Comparison of ENCODE assay signal across 13 cellular contexts in the genomic region with DNA sequence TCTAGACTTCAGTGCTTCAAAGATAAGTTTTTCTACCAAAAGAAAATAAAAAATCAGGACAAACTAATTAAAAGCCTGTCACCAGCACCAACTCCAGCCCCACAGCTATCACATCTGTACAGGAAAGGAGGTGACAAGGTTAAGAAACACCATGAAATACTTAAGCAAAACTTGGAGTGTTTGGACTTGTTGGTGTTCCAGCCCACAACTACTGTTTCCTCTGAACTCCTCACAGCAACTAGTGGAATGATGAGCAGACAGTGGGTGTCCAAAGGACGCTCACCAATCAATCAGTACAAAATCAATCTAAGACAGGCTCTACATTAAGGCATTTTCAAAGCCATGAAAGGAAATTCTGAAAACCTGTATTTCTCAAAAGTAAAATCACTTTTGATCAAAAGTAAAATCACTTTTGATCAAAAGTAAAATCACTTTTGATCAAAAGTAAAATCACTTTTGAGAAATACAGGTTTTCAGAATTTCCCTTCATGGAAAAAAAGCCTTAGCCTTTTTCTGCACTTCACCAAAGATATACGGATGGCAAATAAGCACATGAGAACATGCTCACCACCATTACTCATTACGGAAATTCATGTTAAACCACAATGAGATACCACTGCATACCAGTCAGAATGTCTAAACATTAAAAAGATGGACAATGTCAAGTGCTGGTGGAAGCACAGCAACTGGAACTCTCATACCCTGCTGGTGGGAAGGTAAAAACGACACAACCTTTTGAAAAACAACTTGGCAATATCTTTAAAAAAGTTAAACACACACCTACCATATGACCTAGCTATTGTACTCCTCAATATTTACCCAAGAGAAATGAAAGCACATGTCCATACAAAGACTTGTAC.
A peak's percentile ranks its signal among the peaks of the same experiment; 100 is the strongest.
DNase-seq lines count a peak whose midpoint lies in the region; ATAC-seq and TF ChIP-seq lines count a peak whose summit lies in the region.
"Had no signal": no experiment of that assay in that cellular context is flagged by ENCODE, and none has a peak within 500 bp of the region (broad histone marks: within the 10 kb centered on the region; RNA-seq: fewer than 3 reads in every experiment).

No MANE protein-coding gene starts in this region.

- no peak overlapping the region for H3K23ac ChIP-seq in mesenchymal stem cell (ENCODE audit: low read length in 2 of 2)

- 6% methylated on average over 4 of the region's 4 CpGs for WGBS in mesenchymal stem cell

- no peak overlapping the region for H3K14ac ChIP-seq in mesenchymal stem cell (ENCODE audit: low read length in 2 of 2)

- H3K27ac ChIP-seq in mesenchymal stem cell (ENCODE audit: low read length, poor library complexity, severe bottlenecking) (peak overlapping the region; percentile 78), colonic mucosa (no peak overlapping the region)

- TF ChIP-seq CTCF in colonic mucosa (IDR thresholded peaks at IDR 0.05): no peak

- H3K79me1 ChIP-seq in mesenchymal stem cell (replicated peaks; ENCODE audit: low read length, poor library complexity, severe bottlenecking): peaks cover 47% of the 10 kb centered on the region

- no peak overlapping the region for H3K9ac ChIP-seq in mesenchymal stem cell (ENCODE audit: low read length)
- no peak overlapping the region for H3K9ac ChIP-seq in colonic mucosa (ENCODE audit: low read depth in 2 of 2, low read length in 2 of 2)

- no peak overlapping the region for H2AK5ac ChIP-seq in mesenchymal stem cell (ENCODE audit: low read length, severe bottlenecking)

- H3K4ac ChIP-seq in mesenchymal stem cell (ENCODE audit: low read depth in 1 of 2, low read length in 2 of 2): no peak overlapping the region

- no peak overlapping the region for H4K91ac ChIP-seq in mesenchymal stem cell (ENCODE audit: low read length)

- no peak overlapping the region for H4K8ac ChIP-seq in mesenchymal stem cell (ENCODE audit: low read length)

- H2BK120ac ChIP-seq in mesenchymal stem cell (ENCODE audit: low read depth, low read length): no peak overlapping the region

- H3K4me2 ChIP-seq in mesenchymal stem cell (ENCODE audit: low read length, poor library complexity, severe bottlenecking): no peak overlapping the region

- H3K36me3 ChIP-seq in mesenchymal stem cell (ENCODE audit: control insufficient read depth in 1 of 2, insufficient read depth in 2 of 2, low read depth in 1 of 2, low read length in 2 of 2) (peaks cover 6 to 14% of the 10 kb centered on the region in 2 experiments), colonic mucosa (no peaks in the 10 kb centered on the region)

- peak; percentile 96 for DNase-seq in ELR (ENCODE audit: low read depth)
- peak; percentile 54 for DNase-seq in HS-27A (ENCODE audit: low read depth)
- peak; percentile 71 for DNase-seq in astrocyte of the hippocampus (ENCODE audit: low read depth, low spot score)
- DNase-seq in mesenchymal stem cell: peak; percentile 95
- no peak for DNase-seq in NCI-H69 (lab: John Stamatoyannopoulos, UW)
- no peak for DNase-seq in colonic mucosa
- DNase-seq in SKM-1 (lab: John Stamatoyannopoulos, UW; ENCODE audit: unreplicated experiment): no peak
- DNase-seq: activated CD4-positive, alpha-beta T cell treated with anti-CD3 and anti-CD28 coated beads, Interleukin-2, amount 50 U/mL, for 1 hour; central memory CD4-positive, alpha-beta T cell; DMS53; NCI-H2081 had no signal

- no peak overlapping the region for H2BK5ac ChIP-seq in mesenchymal stem cell (ENCODE audit: low read depth, low read length, poor library complexity, severe bottlenecking)

- H3K4me1 ChIP-seq in mesenchymal stem cell (ENCODE audit: control insufficient read depth, insufficient read depth, low read depth, low read length) (peaks cover 11% of the 10 kb centered on the region), colonic mucosa (no peaks in the 10 kb centered on the region)

- H3K9me3 ChIP-seq in mesenchymal stem cell (ENCODE audit: control insufficient read depth, low read length) (peaks cover 8% of the 10 kb centered on the region), colonic mucosa (no peaks in the 10 kb centered on the region)

- no peak overlapping the region for H2BK15ac ChIP-seq in mesenchymal stem cell (ENCODE audit: low read depth, poor library complexity, severe bottlenecking)

- H3K4me3 ChIP-seq in mesenchymal stem cell (ENCODE audit: insufficient read depth in 1 of 2, low read depth in 1 of 2, low read length in 2 of 2): no peak overlapping the region
- no peak overlapping the region for H3K4me3 ChIP-seq in colonic mucosa

- no peak overlapping the region for H3K18ac ChIP-seq in mesenchymal stem cell (ENCODE audit: low read depth in 1 of 2, low read length in 2 of 2)

- no peak overlapping the region for H2BK12ac ChIP-seq in mesenchymal stem cell (ENCODE audit: low read length in 2 of 2)

- intact Hi-C loops in colonic mucosa (cut with DNase I): no loop called here

- no peaks in the 10 kb centered on the region for H3K27me3 ChIP-seq in mesenchymal stem cell (ENCODE audit: control insufficient read depth in 1 of 2, insufficient read depth in 1 of 2, low read length in 2 of 2)
- no peaks in the 10 kb centered on the region for H3K27me3 ChIP-seq in colonic mucosa

- no peak overlapping the region for H2AFZ ChIP-seq in mesenchymal stem cell (ENCODE audit: low read depth, low read length)

- no peak for ATAC-seq in GM18498 (IDR thresholded peaks at IDR 0.05; ENCODE audit: unreplicated experiment)
- ATAC-seq: Right ventricle myocardium inferior had no signal

Comparison
In these comparisons a context has a peak if more than half of its experiments do, and no peak if none do; other contexts are left out.
1. DNase-seq: peak in ELR (single experiment), HS-27A (single experiment), astrocyte of the hippocampus (single experiment) and mesenchymal stem cell (single experiment); none in NCI-H69 (single experiment), colonic mucosa (single experiment) and SKM-1 (single experiment).